9 cellular contexts compared by ENCODE assay signal in genomic region chr5:96790851-96791513, GRCh38. TPM values are rescaled to one million over a fixed set of nuclear protein-coding genes. Genes with fewer than 3 reads are reported as not detected.
DNase-seq lines count a peak whose midpoint lies in the region; ATAC-seq and TF ChIP-seq lines count a peak whose summit lies in the region.
"Had no signal": no experiment of that assay in that cellular context is flagged by ENCODE, and none has a peak within 500 bp of the region (broad histone marks: within the 10 kb centered on the region; RNA-seq: fewer than 3 reads in every experiment).

No MANE protein-coding gene starts in this region.

- DNase-seq in CD14-positive monocyte (ENCODE audit: low spot score): peak; percentile 53
- no peak for DNase-seq in mucosa of descending colon
- DNase-seq in iPS-NIHi11 (ENCODE audit: low spot score): no peak
- DNase-seq: stimulated activated CD4-positive, alpha-beta T cell treated with anti-CD3 and anti-CD28 coated beads, Interleukin-4, amount 100 ng/mL, for 1 hour had no signal

- TF ChIP-seq CTCF in CD14-positive monocyte (IDR thresholded peaks at IDR 0.05) (no peak), mucosa of descending colon (IDR thresholded peaks at IDR 0.05) (no peak)

- H3K4me3 ChIP-seq in mucosa of descending colon: no peak overlapping the region

- no peaks in the 10 kb centered on the region for H3K4me1 ChIP-seq in mucosa of descending colon (ENCODE audit: low read depth)

- H3K27ac Mint-ChIP-seq in CD14-positive monocyte (peak overlapping the region; percentile 41 to 92 (median 81)), IgD-negative memory B cell (peak overlapping the region in 2 of 3 donors; percentile 31 to 64)
- peak overlapping the region; percentile 79 for H3K27ac Mint-ChIP-seq in dendritic cell treated with granulocyte-macrophage colony-stimulating factor and Interleukin-4, amounts not matched to agents 40 ng/mL and 50 ng/mL, for 4 days

- H3K36me3 ChIP-seq in mucosa of descending colon (ENCODE audit: low read depth): no peaks in the 10 kb centered on the region

- H3K4me1 Mint-ChIP-seq in CD14-positive monocyte (peaks cover 11% of the 10 kb centered on the region), IgD-negative memory B cell (peaks cover 0 to 1% (median under 1%) of the 10 kb centered on the region in 3 donors)
- H3K4me1 Mint-ChIP-seq in dendritic cell treated with granulocyte-macrophage colony-stimulating factor and Interleukin-4, amounts not matched to agents 40 ng/mL and 50 ng/mL, for 4 days (ENCODE audit: low read depth): peaks cover 16% of the 10 kb centered on the region

- H3K9me3 Mint-ChIP-seq in CD14-positive monocyte (peaks cover 0 to 3% (median 0%) of the 10 kb centered on the region in 7 donors), IgD-negative memory B cell (no peaks in the 10 kb centered on the region)
- H3K9me3 Mint-ChIP-seq in dendritic cell treated with granulocyte-macrophage colony-stimulating factor and Interleukin-4, amounts not matched to agents 40 ng/mL and 50 ng/mL, for 4 days: no peaks in the 10 kb centered on the region

- H3K4me3 Mint-ChIP-seq in CD14-positive monocyte: no peak overlapping the region
- H3K4me3 Mint-ChIP-seq in IgD-negative memory B cell: no peak overlapping the region
- H3K4me3 Mint-ChIP-seq in dendritic cell treated with granulocyte-macrophage colony-stimulating factor and Interleukin-4, amounts not matched to agents 40 ng/mL and 50 ng/mL, for 4 days: no peak overlapping the region

- H3K36me3 Mint-ChIP-seq in CD14-positive monocyte: peaks cover 75 to 90% of the 10 kb centered on the region in 2 donors
- H3K36me3 Mint-ChIP-seq in IgD-negative memory B cell: peaks cover 3% of the 10 kb centered on the region
- peaks cover 93% of the 10 kb centered on the region for H3K36me3 Mint-ChIP-seq in dendritic cell treated with granulocyte-macrophage colony-stimulating factor and Interleukin-4, amounts not matched to agents 40 ng/mL and 50 ng/mL, for 4 days (ENCODE audit: low read depth)

- no peaks in the 10 kb centered on the region for H3K9me3 ChIP-seq in mucosa of descending colon

- peak; percentile 81 for ATAC-seq in mucosa of descending colon
- no peak for ATAC-seq in HG03175 (IDR thresholded peaks at IDR 0.05; ENCODE audit: unreplicated experiment)
- ATAC-seq in HG03432 (IDR thresholded peaks at IDR 0.05; ENCODE audit: unreplicated experiment): no peak
- no peak for ATAC-seq in GM21423 (IDR thresholded peaks at IDR 0.05; ENCODE audit: unreplicated experiment)

- H3K27me3 Mint-ChIP-seq in CD14-positive monocyte (ENCODE audit: low read depth in 3 of 3) (no peaks in the 10 kb centered on the region), IgD-negative memory B cell (no peaks in the 10 kb centered on the region)
- no peaks in the 10 kb centered on the region for H3K27me3 Mint-ChIP-seq in dendritic cell treated with granulocyte-macrophage colony-stimulating factor and Interleukin-4, amounts not matched to agents 40 ng/mL and 50 ng/mL, for 4 days

- intact Hi-C loops in CD14-positive monocyte (cut with micrococcal nuclease) (no loop called here), mucosa of descending colon (cut with DNase I, micrococcal nuclease) (no loop called here)
- intact Hi-C loops in dendritic cell treated with granulocyte-macrophage colony-stimulating factor and Interleukin-4, amounts not matched to agents 40 ng/mL and 50 ng/mL, for 4 days (cut with micrococcal nuclease): no loop called here

RNA-seq across cellular contexts. Expression of gene ERAP1, which starts 16.8 kb away (rescaled TPM):
- polyA plus RNA-seq in CD14-positive monocyte: 10 to 100 TPM; 40.2 to 45.6 TPM
- 22.0 TPM for polyA plus RNA-seq in IgD-negative memory B cell
- total RNA-seq in mucosa of descending colon: 100 to 1,000 TPM in 1 of 3 donors, 10 to 100 TPM in 2; 79.4 to 110 (median 98.4) TPM
